ENCODE assay signal across 19 cellular contexts in the genomic region with DNA sequence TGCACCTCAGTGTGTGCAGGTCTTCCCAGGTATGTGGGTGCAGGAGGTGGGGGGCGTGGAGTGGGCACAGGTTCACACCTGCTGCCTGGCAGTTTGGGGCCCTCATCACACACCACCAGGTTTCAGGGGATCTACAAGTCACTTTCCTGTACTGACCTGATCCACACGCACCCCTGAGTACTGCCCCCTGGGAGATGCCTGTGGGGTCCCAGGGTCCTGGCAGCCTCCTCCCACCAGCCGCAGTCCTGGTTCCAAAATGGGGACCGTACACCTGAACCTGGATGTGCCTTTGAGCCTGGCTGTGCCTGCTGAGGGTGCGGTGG.
"Had no signal": no experiment of that assay in that cellular context is flagged by ENCODE, and none has a peak within 500 bp of the region (broad histone marks: within the 10 kb centered on the region; RNA-seq: fewer than 3 reads in every experiment).

No MANE protein-coding gene starts in this region.

- DNase-seq: activated B cell treated with CpG ODN at 0.5 μM for 24 hours; activated CD8-positive, alpha-beta memory T cell treated with anti-CD3 and anti-CD28 coated beads for 24 hours; activated gamma-delta T cell treated with Interleukin-2 at 50 U/mL for 16 hours; activated naive CD4-positive, alpha-beta T cell treated with anti-CD3 and anti-CD28 coated beads, Interleukin-2, amount 50 U/mL, for 16 hours; amniotic stem cell; caudate nucleus; cortex of kidney; islet precursor cell; left colon; midbrain; naive thymus-derived CD8-positive, alpha-beta T cell; stimulated activated CD4-positive, alpha-beta T cell treated with anti-CD3 and anti-CD28 coated beads, Interleukin-2, amount 100 ng/mL, for 48 hours; substantia nigra; uterus had no signal

- H3K79me2 ChIP-seq: hepatocyte had no signal

- H3K27ac ChIP-seq: gastroesophageal sphincter, hepatocyte, right lobe of liver, uterus had no signal

- H2AFZ ChIP-seq: hepatocyte had no signal

- H3K4me1 ChIP-seq: right lobe of liver, uterus had no signal

- FAIRE-seq: astrocyte, endothelial cell of umbilical vein had no signal

- ATAC-seq: gastroesophageal sphincter; left colon; naive thymus-derived CD8-positive, alpha-beta T cell had no signal

- H3K9me3 ChIP-seq: gastroesophageal sphincter, right lobe of liver, uterus had no signal

- H3K27me3 ChIP-seq: gastroesophageal sphincter, hepatocyte, right lobe of liver, uterus had no signal

- H3K36me3 ChIP-seq: uterus had no signal

- H3K4me3 ChIP-seq: gastroesophageal sphincter, hepatocyte, right lobe of liver, uterus had no signal

- H3K4me2 ChIP-seq: hepatocyte had no signal
